In genomic region chr2:225086439-225086838, GRCh38 we compare ENCODE assay signal across 31 cellular contexts.
"Had no signal": no experiment of that assay in that cellular context is flagged by ENCODE, and none has a peak within 500 bp of the region (broad histone marks: within the 10 kb centered on the region; RNA-seq: fewer than 3 reads in every experiment).

No MANE protein-coding gene starts in this region.

- H3K27ac Mint-ChIP-seq: mesothelial cell of epicardium; nephron progenitor cell; neural progenitor cell; progenitor cell of endocrine pancreas; stimulated activated naive B cell treated with anti-CD40 and anti-IgM and Interleukin-4, amounts not matched to agents 10 μg/mL and 1 μg/mL and 100 μg/mL, for 72 hours had no signal

- H3K27me3 ChIP-seq: left lung, neural progenitor cell, neutrophil, stomach, testis, thyroid gland, upper lobe of left lung, vagina had no signal

- H3K9ac ChIP-seq: neural progenitor cell, parathyroid adenoma had no signal

- H3K4me2 ChIP-seq: neural progenitor cell had no signal

- H3K27me3 Mint-ChIP-seq: progenitor cell of endocrine pancreas; stimulated activated naive B cell treated with anti-CD40 and anti-IgM and Interleukin-4, amounts not matched to agents 10 μg/mL and 1 μg/mL and 100 μg/mL, for 72 hours had no signal

- H3K27ac ChIP-seq: left lung, lower lobe of right lung, neural progenitor cell, neutrophil, parathyroid adenoma, skin epidermis, stomach, testis, thyroid gland, transverse colon, upper lobe of left lung, vagina had no signal

- H3K36me3 Mint-ChIP-seq: immature natural killer cell; mesothelial cell of epicardium; naive B cell; neural progenitor cell; stimulated activated naive B cell treated with anti-CD40 and anti-IgM and Interleukin-4, amounts not matched to agents 10 μg/mL and 1 μg/mL and 100 μg/mL, for 72 hours had no signal

- H3K4me3 ChIP-seq: left lung, lower lobe of right lung, neural progenitor cell, skin epidermis, stomach, testis, thyroid gland, transverse colon, upper lobe of left lung, vagina had no signal

- H3K9me3 Mint-ChIP-seq: immature natural killer cell; mesothelial cell of epicardium; nephron progenitor cell; neural progenitor cell; stimulated activated naive B cell treated with anti-CD40 and anti-IgM and Interleukin-4, amounts not matched to agents 10 μg/mL and 1 μg/mL and 100 μg/mL, for 72 hours had no signal

- ATAC-seq: left colon; left lung; lower lobe of right lung; right cardiac atrium; sciatic nerve; stimulated activated naive B cell treated with anti-CD40 and anti-IgM and Interleukin-4, amounts not matched to agents 10 μg/mL and 1 μg/mL and 100 μg/mL, for 72 hours; stimulated activated naive CD8-positive, alpha-beta T cell treated with anti-CD3 and anti-CD28 coated beads, Interleukin-15, Interleukin-2, amounts not matched to agents 100 U/mL and 50 U/mL, for 24 hours had no signal

- H3K4me3 Mint-ChIP-seq: mesothelial cell of epicardium; naive B cell; nephron progenitor cell; neural progenitor cell; stimulated activated naive B cell treated with anti-CD40 and anti-IgM and Interleukin-4, amounts not matched to agents 10 μg/mL and 1 μg/mL and 100 μg/mL, for 72 hours had no signal

- H3K79me2 ChIP-seq: parathyroid adenoma had no signal

- H3K4me1 Mint-ChIP-seq: mesothelial cell of epicardium; naive B cell; nephron progenitor cell; neural progenitor cell; stimulated activated naive B cell treated with anti-CD40 and anti-IgM and Interleukin-4, amounts not matched to agents 10 μg/mL and 1 μg/mL and 100 μg/mL, for 72 hours had no signal

- H3K9me3 ChIP-seq: left lung, lower lobe of right lung, neutrophil, stomach, testis, thyroid gland, transverse colon, upper lobe of left lung, vagina had no signal

- DNase-seq: hypothalamus; immature natural killer cell; kidney; left colon; left lung; lower lobe of right lung; mammary epithelial cell; mesendoderm; naive B cell; nephron progenitor cell; occipital lobe; right cardiac atrium; stimulated activated CD4-positive, alpha-beta T cell treated with anti-CD3 and anti-CD28 coated beads, Interleukin-12 subunit alpha, Interleukin-12 subunit beta, amount 100 ng/mL, for 4 hours; stimulated activated CD4-positive, alpha-beta T cell treated with anti-CD3 and anti-CD28 coated beads, Interleukin-15, amount 100 ng/mL, for 24 hours; stimulated activated CD4-positive, alpha-beta T cell treated with anti-CD3 and anti-CD28 coated beads, Interleukin-2, amount 100 ng/mL, for 24 hours; stimulated activated CD4-positive, alpha-beta T cell treated with anti-CD3 and anti-CD28 coated beads, Interleukin-4, amount 100 ng/mL, for 1 hour; stimulated activated naive B cell treated with anti-CD40 and anti-IgM and Interleukin-4, amounts not matched to agents 10 μg/mL and 1 μg/mL and 100 μg/mL, for 72 hours; stimulated activated naive CD8-positive, alpha-beta T cell treated with anti-CD3 and anti-CD28 coated beads, Interleukin-15, Interleukin-2, amounts not matched to agents 100 U/mL and 50 U/mL, for 24 hours; stomach; testis; thyroid gland; transverse colon; upper lobe of left lung had no signal

- H3K36me3 ChIP-seq: left lung, lower lobe of right lung, neural progenitor cell, neutrophil, stomach, thyroid gland, transverse colon, upper lobe of left lung, vagina had no signal

- H3K4me1 ChIP-seq: left lung, lower lobe of right lung, neural progenitor cell, parathyroid adenoma, stomach, testis, thyroid gland, transverse colon, upper lobe of left lung, vagina had no signal

- H2AFZ ChIP-seq: neural progenitor cell, parathyroid adenoma had no signal
